Comparison of ENCODE assay signal across 13 cellular contexts in the genomic region with DNA sequence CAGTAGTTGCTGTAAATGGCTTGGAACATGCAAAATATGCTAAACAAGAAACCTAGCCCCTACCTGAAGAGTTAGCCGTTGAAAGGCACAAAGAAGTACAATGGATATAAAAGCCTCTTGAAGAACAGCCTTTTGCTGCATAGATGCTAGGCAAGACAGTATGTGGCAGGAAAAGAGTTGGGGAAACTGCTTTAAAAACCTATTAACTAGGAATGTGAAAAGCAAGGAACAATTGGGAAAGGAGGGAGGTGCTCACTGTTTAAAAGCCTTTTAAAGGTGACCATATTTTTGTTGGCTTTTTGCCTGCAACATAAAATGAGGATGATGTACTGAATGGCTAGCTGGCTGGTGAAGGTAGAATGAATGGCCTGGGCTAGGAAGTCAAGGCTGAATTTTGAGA. TPM values are rescaled to one million over a fixed set of nuclear protein-coding genes. Genes with fewer than 3 reads are reported as not detected.
"Had no signal": no experiment of that assay in that cellular context is flagged by ENCODE, and none has a peak within 500 bp of the region (broad histone marks: within the 10 kb centered on the region; RNA-seq: fewer than 3 reads in every experiment).

No MANE protein-coding gene starts in this region.

- H3K27ac ChIP-seq: gastrocnemius medialis, heart left ventricle, thoracic aorta, upper lobe of right lung had no signal

- H3K9me3 ChIP-seq: gastrocnemius medialis, heart left ventricle, thoracic aorta, upper lobe of right lung had no signal

- ATAC-seq: activated CD4-positive, CD25-positive, alpha-beta regulatory T cell treated with anti-CD3 and anti-CD28 coated beads, Interleukin-2, amount 50 U/mL, for 24 hours; gastrocnemius medialis; heart left ventricle; sciatic nerve; upper lobe of right lung had no signal

- H3K36me3 ChIP-seq: gastrocnemius medialis, heart left ventricle, thoracic aorta, upper lobe of right lung had no signal

- H3K4me1 ChIP-seq: gastrocnemius medialis, heart left ventricle, upper lobe of right lung had no signal

- DNase-seq: activated CD4-positive, alpha-beta T cell treated with anti-CD3 and anti-CD28 coated beads, Interleukin-2, amount 50 U/mL, for 4 hours; activated naive CD4-positive, alpha-beta T cell treated with anti-CD3 and anti-CD28 coated beads, Interleukin-2, amount 50 U/mL, for 16 hours; erythroblast; gastrocnemius medialis; heart left ventricle; midbrain; T-helper 9 cell; upper lobe of right lung had no signal

- H3K4me3 ChIP-seq: gastrocnemius medialis, heart left ventricle, lung, thoracic aorta, upper lobe of right lung had no signal

- H3K27me3 ChIP-seq: gastrocnemius medialis, upper lobe of right lung had no signal

RNA-seq across cellular contexts. Expression of gene SOX2, which starts 24.5 kb away (rescaled TPM):
- total RNA-seq: pulmonary artery endothelial cell had no signal
